ENCODE assay signal across 8 cellular contexts in the genomic region with DNA sequence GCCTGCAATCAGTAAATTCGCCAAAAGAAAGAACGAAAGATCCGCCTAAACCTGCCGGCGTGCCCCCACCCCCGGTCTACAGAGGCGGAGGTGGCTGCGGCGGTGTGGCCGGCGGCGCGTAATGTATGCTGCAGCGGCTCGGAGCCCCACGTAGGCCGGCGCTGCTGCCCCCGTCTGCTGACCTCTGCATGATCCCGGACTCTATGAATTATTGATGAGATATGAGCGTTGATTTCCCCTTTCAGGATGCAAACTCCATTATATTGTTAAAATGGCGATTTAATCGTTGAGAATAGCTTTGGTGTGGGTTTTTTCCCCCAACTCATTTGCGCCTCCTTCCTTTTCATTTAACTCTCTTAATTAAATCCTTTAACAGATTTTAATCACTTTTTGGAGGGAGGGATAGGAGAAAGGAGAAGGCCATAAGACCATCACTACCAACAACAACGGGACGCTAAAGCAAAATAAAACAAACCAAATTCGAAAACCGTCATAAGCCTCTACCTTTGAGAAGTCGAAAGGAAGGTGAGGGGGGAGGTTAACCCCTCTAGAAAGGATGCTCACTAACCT. TPM values are rescaled to one million over a fixed set of nuclear protein-coding genes. Genes with fewer than 3 reads are reported as not detected.
A peak's percentile ranks its signal among the peaks of the same experiment; 100 is the strongest.
DNase-seq lines count a peak whose midpoint lies in the region; ATAC-seq and TF ChIP-seq lines count a peak whose summit lies in the region.

No MANE protein-coding gene starts in this region.

- ATAC-seq in HG02981 (IDR thresholded peaks at IDR 0.05; ENCODE audit: unreplicated experiment): no peak

- intact Hi-C loops in Calu3 (cut with micrococcal nuclease; ENCODE audit: unreplicated experiment): no loop called here
- intact Hi-C loops in colonic mucosa (cut with DNase I): no loop called here
- intact Hi-C loops in ovary (cut with DNase I): no loop called here
- intact Hi-C loops in head of caudate nucleus (cut with DNase I): no loop called here

- H3K4me1 Mint-ChIP-seq in Calu3 (ENCODE audit: low read depth, unreplicated experiment): peaks cover 80% of the 10 kb centered on the region

- H3K27me3 Mint-ChIP-seq in Calu3 (ENCODE audit: unreplicated experiment): peaks cover 16% of the 10 kb centered on the region

- no TSS peak for BruUV-seq in Calu3 (replicated peaks; lab: Mats Ljungman, UMichigan)

- no peak for TF ChIP-seq EP300 in ovary (IDR thresholded peaks at IDR 0.05)

- no peaks in the 10 kb centered on the region for H3K36me3 ChIP-seq in colonic mucosa
- no peaks in the 10 kb centered on the region for H3K36me3 ChIP-seq in ovary

- H3K4me3 Mint-ChIP-seq in Calu3 (ENCODE audit: low read depth, unreplicated experiment): peak overlapping the region; percentile 88

- H3K9ac ChIP-seq in colonic mucosa (ENCODE audit: low read depth in 2 of 2, low read length in 2 of 2): peak overlapping the region; percentile 76 to 78

- H3K36me3 Mint-ChIP-seq in Calu3 (ENCODE audit: insufficient read depth, unreplicated experiment): peaks cover 95% of the 10 kb centered on the region

- no peaks in the 10 kb centered on the region for H3K9me3 ChIP-seq in colonic mucosa
- no peaks in the 10 kb centered on the region for H3K9me3 ChIP-seq in ovary

- peak; percentile 75 for DNase-seq in Calu3
- peak; percentile 50 for DNase-seq in NCI-H345 (lab: John Stamatoyannopoulos, UW)
- DNase-seq in colonic mucosa: no peak
- no peak for DNase-seq in ovary
- DNase-seq in KG1 (lab: John Stamatoyannopoulos, UW): no peak
- no peak for DNase-seq in EL
- DNase-seq in head of caudate nucleus: no peak

- H3K4me3 ChIP-seq in colonic mucosa: peak overlapping the region; percentile 51
- H3K4me3 ChIP-seq in ovary: peak overlapping the region; percentile 57

- WGBS in ovary, 3 donors: 14 to 21% (median 14%) methylated on average over 29 of the region's 29 CpGs

- H3K4me1 ChIP-seq in colonic mucosa (peaks cover 9% of the 10 kb centered on the region), ovary (ENCODE audit: insufficient read depth) (peaks cover 3% of the 10 kb centered on the region)

- CTCF ChIA-PET in Calu3 (lab: Charles Lee): interaction anchor here (0.6 to 1.4 kb wide), 2 partner anchors 31 to 250 kb away, joined by 3 to 5 read pairs; no protein-coding TSS in a partner anchor

- H3K27ac Mint-ChIP-seq in Calu3 (ENCODE audit: unreplicated experiment): peak overlapping the region; percentile 95

- TF ChIP-seq CTCF in Calu3 (IDR thresholded peaks at IDR 0.05; ENCODE audit: unreplicated experiment): no peak
- TF ChIP-seq CTCF in colonic mucosa (IDR thresholded peaks at IDR 0.05): no peak
- no peak for TF ChIP-seq CTCF in ovary (IDR thresholded peaks at IDR 0.05)

- TF ChIP-seq POLR2A in ovary (IDR thresholded peaks at IDR 0.05): no peak

- H3K9me3 Mint-ChIP-seq in Calu3 (ENCODE audit: low read depth, unreplicated experiment): no peaks in the 10 kb centered on the region

- H3K27me3 ChIP-seq in colonic mucosa: peaks cover 3% of the 10 kb centered on the region
- H3K27me3 ChIP-seq in ovary: peaks cover 8% of the 10 kb centered on the region

- H3K27ac ChIP-seq in colonic mucosa (peak overlapping the region; percentile 88), ovary (no peak overlapping the region)

RNA-seq across cellular contexts. Expression of a gene that starts 3.6 kb away (rescaled TPM):
- 151 and 154 TPM in 2 replicates for total RNA-seq in Calu3 (2022)
- 10 to 100 TPM; 17.4 to 31.8 TPM for total RNA-seq in colonic mucosa
- total RNA-seq in ovary: 10 to 100 TPM in 2 of 7 donors, 1 to 10 TPM in 3, under 1 TPM in 2; 0.43 to 10.7 (median 2.7) TPM
- polyA plus RNA-seq in ovary: 1 to 10 TPM in 1 of 2 donors, under 1 TPM in 1; 0.48 to 4.7 TPM

RNA-seq across cellular contexts. Expression of a gene that starts 7.1 kb away (rescaled TPM):
- total RNA-seq in Calu3 (2022) (47.2 and 48.5 TPM in 2 replicates), colonic mucosa (10 to 100 TPM; 11.0 to 22.7 TPM), ovary (1 to 10 TPM in 2 of 7 donors, under 1 TPM in 4, not detected in 1; 0.20 to 2.8 (median 0.66) TPM)
- under 1 TPM; 0.04 to 0.53 TPM for polyA plus RNA-seq in ovary

RNA-seq across cellular contexts. Expression of a gene that starts 8.3 kb away (rescaled TPM):
- 28.0 and 31.1 TPM in 2 replicates for total RNA-seq in Calu3 (2022)
- total RNA-seq in colonic mucosa: 1 to 10 TPM; 2.5 to 4.7 TPM
- 1 to 10 TPM in 3 of 7 donors, under 1 TPM in 4; 0.18 to 3.4 (median 0.87) TPM for total RNA-seq in ovary
- 1 to 10 TPM in 1 of 2 donors, under 1 TPM in 1; 0.13 to 1.3 TPM for polyA plus RNA-seq in ovary

RNA-seq across cellular contexts. Expression of a gene that starts 18.3 kb away (rescaled TPM):
- total RNA-seq in Calu3 (2022): 140 and 144 TPM in 2 replicates
- total RNA-seq in colonic mucosa: 10 to 100 TPM; 30.0 to 71.0 TPM
- total RNA-seq in ovary: 10 to 100 TPM in 1 of 7 donors, 1 to 10 TPM in 4, under 1 TPM in 2; 0.25 to 10.3 (median 1.7) TPM
- polyA plus RNA-seq in ovary: under 1 TPM; 0.25 to 0.73 TPM

RNA-seq across cellular contexts. Expression of a gene that starts 24.4 kb away (rescaled TPM):
- 30.2 and 31.3 TPM in 2 replicates for total RNA-seq in Calu3 (2022)
- 10 to 100 TPM; 25.9 to 31.4 TPM for total RNA-seq in colonic mucosa
- 1 to 10 TPM in 4 of 7 donors, under 1 TPM in 3; 0.23 to 2.9 (median 1.3) TPM for total RNA-seq in ovary
- polyA plus RNA-seq in ovary: 1 to 10 TPM in 1 of 2 donors, under 1 TPM in 1; 0.48 to 6.9 TPM

Comparison
In these comparisons a context has a peak if more than half of its experiments do, and no peak if none do; other contexts are left out.
1. DNase-seq: peak in Calu3 (single experiment) and NCI-H345 (single experiment); none in colonic mucosa (single experiment), ovary (0 of 5), KG1 (single experiment), EL (single experiment) and head of caudate nucleus (0 of 42).